1 cellular context compared by ENCODE assay signal in the genomic region with DNA sequence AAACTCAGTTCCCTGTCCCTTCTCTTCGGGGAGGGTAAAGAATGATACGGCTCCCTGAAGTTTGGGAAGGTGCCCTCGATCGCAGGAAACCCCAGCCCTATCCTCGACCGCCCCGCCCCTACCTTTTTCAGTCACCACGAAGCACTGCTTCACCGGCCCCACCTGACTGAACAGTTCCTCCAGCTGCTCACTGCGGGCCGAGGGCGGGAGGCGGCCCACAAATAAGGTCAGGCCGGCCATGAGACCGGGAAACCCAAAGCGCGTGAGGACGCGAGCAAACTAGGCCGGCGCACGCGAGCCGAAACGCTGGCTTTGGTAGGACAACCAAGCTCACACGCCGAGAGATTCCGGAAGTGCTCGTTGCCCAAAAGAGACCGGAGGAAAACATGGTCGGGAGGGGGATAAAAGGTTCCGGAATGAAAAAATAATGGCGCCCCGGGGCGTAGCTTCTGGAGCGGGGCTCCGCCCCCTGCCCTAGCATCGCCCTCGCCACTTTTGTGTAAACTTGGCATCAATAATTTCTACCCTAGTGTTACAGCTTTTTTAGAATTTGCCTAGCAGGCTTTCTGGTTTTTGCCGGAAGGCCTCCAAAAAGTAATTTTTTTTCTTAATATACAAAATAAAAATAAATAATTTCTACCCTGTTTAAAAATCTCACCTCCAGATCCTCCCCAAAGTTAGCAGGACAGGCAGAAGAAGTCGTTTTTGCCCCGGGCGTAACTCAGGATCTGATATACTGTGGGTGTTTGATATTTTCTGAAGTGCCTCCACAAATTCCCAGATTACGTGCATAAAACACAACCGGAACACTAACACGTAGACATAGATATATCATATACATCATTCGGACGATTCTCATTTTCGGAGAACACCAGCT.
TF ChIP-seq lines count a peak whose summit lies in the region.

RBM28 (minus strand) TSS at position 355 of the 877 bp plus-strand sequence; CDS start at position 240, 115 bp downstream.

TF ChIP-seq in GM12878, 131 proteins besides CTCF, POLR2A, EP300 and RAD21 (continued from another document and continues in another):
- TF ChIP-seq BCL11A (IDR thresholded peaks at IDR 0.05; ENCODE audit: low read depth, low read length) (no peak), SKIL (IDR thresholded peaks at IDR 0.05; ENCODE audit: low read depth, poor library complexity, severe bottlenecking) (peak; percentile 61), ZZZ3 (IDR thresholded peaks at IDR 0.05; ENCODE audit: control insufficient read depth, insufficient read length, low read depth) (no peak), MXI1 (IDR thresholded peaks at IDR 0.05; ENCODE audit: low read depth, low read length) (peak; percentile 95), ZNF274 (IDR thresholded peaks at IDR 0.05; ENCODE audit: insufficient read depth, insufficient read length) (no peak), MEF2B (IDR thresholded peaks at IDR 0.05; ENCODE audit: partially characterized antibody, poor library complexity, severe bottlenecking) (no peak), ZSCAN29 (IDR thresholded peaks at IDR 0.05) (peak; percentile 51; the same call in 1 of the 2 replicates), SRF (IDR thresholded peaks at IDR 0.05; ENCODE audit: low read depth in 2 of 2, low read length in 2 of 2) (peak; percentile 85 to 89), POLR2AphosphoS2 (IDR thresholded peaks at IDR 0.05; ENCODE audit: low read depth, low read length) (peak; percentile 83), CBX5 (IDR thresholded peaks at IDR 0.05; ENCODE audit: low read depth) (peak; percentile 96), NFXL1 (IDR thresholded peaks at IDR 0.05; ENCODE audit: borderline replicate concordance) (no peak), NBN (IDR thresholded peaks at IDR 0.05) (peak; percentile 95), BACH1 (IDR thresholded peaks at IDR 0.05; ENCODE audit: borderline replicate concordance) (no peak; the same call in 1 of the 2 replicates), PAX5 (IDR thresholded peaks at IDR 0.05; ENCODE audit: borderline replicate concordance, low read depth, low read length) (no peak), WRNIP1 (IDR thresholded peaks at IDR 0.05; ENCODE audit: borderline replicate concordance, low read depth, low read length) (no peak), SREBF1 (IDR thresholded peaks at IDR 0.05; ENCODE audit: low read length) (no peak), PML (IDR thresholded peaks at IDR 0.05; ENCODE audit: low read length) (peak; percentile 93), USF1 (IDR thresholded peaks at IDR 0.05; ENCODE audit: borderline replicate concordance, extremely low read length, insufficient read depth, low read depth, low read length) (no peak), KLF5 (IDR thresholded peaks at IDR 0.05; ENCODE audit: partially characterized antibody) (peak; percentile 92), HDAC6 (IDR thresholded peaks at IDR 0.05; ENCODE audit: unreplicated experiment) (no peak), REST (IDR thresholded peaks at IDR 0.05; ENCODE audit: low read depth, low read length) (no peak), MYC (IDR thresholded peaks at IDR 0.05; ENCODE audit: insufficient read depth, insufficient read length, insufficient replicate concordance, low read length, severe bottlenecking) (peak; percentile 35), NR2F1 (conservative IDR thresholded peaks at IDR 0.05) (peak; percentile 41; the same call in 1 of the 2 replicates), SPI1 (IDR thresholded peaks at IDR 0.05; ENCODE audit: borderline replicate concordance, insufficient read depth, low read depth, low read length) (no peak), ZBTB33 (IDR thresholded peaks at IDR 0.05) (no peak), GATAD2B (conservative IDR thresholded peaks at IDR 0.05; ENCODE audit: low read depth) (peak; percentile 61; the same call in 1 of the 2 replicates), ZNF622 (IDR thresholded peaks at IDR 0.05) (0 out of 2 replicates have a peak, but pooled peaks have one; percentile 31), ZNF217 (IDR thresholded peaks at IDR 0.05) (no peak), ZNF207 (IDR thresholded peaks at IDR 0.05; ENCODE audit: borderline replicate concordance) (peak; percentile 97), BRCA1 (IDR thresholded peaks at IDR 0.05; ENCODE audit: low read depth, low read length) (no peak), POLR2AphosphoS5 (IDR thresholded peaks at IDR 0.05; ENCODE audit: low read length) (peak; percentile 92), CHD4 (IDR thresholded peaks at IDR 0.05) (no peak), CREM (IDR thresholded peaks at IDR 0.05; ENCODE audit: low read depth) (peak; percentile 70; the same call in 1 of the 2 replicates), SP1 (IDR thresholded peaks at IDR 0.05; ENCODE audit: low read depth, low read length) (peak; percentile 79), NR2C1 (IDR thresholded peaks at IDR 0.05) (peak; percentile 86), KDM1A (IDR thresholded peaks at IDR 0.05; ENCODE audit: borderline replicate concordance) (no peak), RCOR1 (conservative IDR thresholded peaks at IDR 0.05; ENCODE audit: low read depth, low read length) (no peak; the same call in 1 of the 2 replicates), JUNB (IDR thresholded peaks at IDR 0.05) (peak; percentile 19; the same call in 1 of the 2 replicates), IKZF2 (IDR thresholded peaks at IDR 0.05) (peak in 1 of 2 experiments; percentile 24; a peak in 1 of 4 replicates), POU2F2 (IDR thresholded peaks at IDR 0.05; ENCODE audit: borderline replicate concordance, low read depth, low read length) (peak; percentile 86), STAT3 (IDR thresholded peaks at IDR 0.05; ENCODE audit: low read depth, low read length) (no peak)
- TF ChIP-seq, protein P1, sequence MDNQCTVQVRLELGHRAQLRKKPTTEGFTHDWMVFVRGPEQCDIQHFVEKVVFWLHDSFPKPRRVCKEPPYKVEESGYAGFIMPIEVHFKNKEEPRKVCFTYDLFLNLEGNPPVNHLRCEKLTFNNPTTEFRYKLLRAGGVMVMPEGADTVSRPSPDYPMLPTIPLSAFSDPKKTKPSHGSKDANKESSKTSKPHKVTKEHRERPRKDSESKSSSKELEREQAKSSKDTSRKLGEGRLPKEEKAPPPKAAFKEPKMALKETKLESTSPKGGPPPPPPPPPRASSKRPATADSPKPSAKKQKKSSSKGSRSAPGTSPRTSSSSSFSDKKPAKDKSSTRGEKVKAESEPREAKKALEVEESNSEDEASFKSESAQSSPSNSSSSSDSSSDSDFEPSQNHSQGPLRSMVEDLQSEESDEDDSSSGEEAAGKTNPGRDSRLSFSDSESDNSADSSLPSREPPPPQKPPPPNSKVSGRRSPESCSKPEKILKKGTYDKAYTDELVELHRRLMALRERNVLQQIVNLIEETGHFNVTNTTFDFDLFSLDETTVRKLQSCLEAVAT (IDR thresholded peaks at IDR 0.05) = peak; percentile 68
- TF ChIP-seq, protein P2, sequence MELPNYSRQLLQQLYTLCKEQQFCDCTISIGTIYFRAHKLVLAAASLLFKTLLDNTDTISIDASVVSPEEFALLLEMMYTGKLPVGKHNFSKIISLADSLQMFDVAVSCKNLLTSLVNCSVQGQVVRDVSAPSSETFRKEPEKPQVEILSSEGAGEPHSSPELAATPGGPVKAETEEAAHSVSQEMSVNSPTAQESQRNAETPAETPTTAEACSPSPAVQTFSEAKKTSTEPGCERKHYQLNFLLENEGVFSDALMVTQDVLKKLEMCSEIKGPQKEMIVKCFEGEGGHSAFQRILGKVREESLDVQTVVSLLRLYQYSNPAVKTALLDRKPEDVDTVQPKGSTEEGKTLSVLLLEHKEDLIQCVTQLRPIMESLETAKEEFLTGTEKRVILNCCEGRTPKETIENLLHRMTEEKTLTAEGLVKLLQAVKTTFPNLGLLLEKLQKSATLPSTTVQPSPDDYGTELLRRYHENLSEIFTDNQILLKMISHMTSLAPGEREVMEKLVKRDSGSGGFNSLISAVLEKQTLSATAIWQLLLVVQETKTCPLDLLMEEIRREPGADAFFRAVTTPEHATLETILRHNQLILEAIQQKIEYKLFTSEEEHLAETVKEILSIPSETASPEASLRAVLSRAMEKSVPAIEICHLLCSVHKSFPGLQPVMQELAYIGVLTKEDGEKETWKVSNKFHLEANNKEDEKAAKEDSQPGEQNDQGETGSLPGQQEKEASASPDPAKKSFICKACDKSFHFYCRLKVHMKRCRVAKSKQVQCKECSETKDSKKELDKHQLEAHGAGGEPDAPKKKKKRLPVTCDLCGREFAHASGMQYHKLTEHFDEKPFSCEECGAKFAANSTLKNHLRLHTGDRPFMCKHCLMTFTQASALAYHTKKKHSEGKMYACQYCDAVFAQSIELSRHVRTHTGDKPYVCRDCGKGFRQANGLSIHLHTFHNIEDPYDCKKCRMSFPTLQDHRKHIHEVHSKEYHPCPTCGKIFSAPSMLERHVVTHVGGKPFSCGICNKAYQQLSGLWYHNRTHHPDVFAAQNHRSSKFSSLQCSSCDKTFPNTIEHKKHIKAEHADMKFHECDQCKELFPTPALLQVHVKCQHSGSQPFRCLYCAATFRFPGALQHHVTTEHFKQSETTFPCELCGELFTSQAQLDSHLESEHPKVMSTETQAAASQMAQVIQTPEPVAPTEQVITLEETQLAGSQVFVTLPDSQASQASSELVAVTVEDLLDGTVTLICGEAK (IDR thresholded peaks at IDR 0.05; ENCODE audit: borderline replicate concordance) = peak; percentile 99
- TF ChIP-seq, protein P3, sequence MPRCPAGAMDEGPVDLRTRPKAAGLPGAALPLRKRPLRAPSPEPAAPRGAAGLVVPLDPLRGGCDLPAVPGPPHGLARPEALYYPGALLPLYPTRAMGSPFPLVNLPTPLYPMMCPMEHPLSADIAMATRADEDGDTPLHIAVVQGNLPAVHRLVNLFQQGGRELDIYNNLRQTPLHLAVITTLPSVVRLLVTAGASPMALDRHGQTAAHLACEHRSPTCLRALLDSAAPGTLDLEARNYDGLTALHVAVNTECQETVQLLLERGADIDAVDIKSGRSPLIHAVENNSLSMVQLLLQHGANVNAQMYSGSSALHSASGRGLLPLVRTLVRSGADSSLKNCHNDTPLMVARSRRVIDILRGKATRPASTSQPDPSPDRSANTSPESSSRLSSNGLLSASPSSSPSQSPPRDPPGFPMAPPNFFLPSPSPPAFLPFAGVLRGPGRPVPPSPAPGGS (IDR thresholded peaks at IDR 0.05; ENCODE audit: borderline replicate concordance, insufficient read depth, low read depth, low read length, poor library complexity, severe bottlenecking) = no peak
